8 cellular contexts compared by ENCODE assay signal in genomic region chr2:202135111-202135874, GRCh38.
A peak's percentile ranks its signal among the peaks of the same experiment; 100 is the strongest.
DNase-seq lines count a peak whose midpoint lies in the region; ATAC-seq and TF ChIP-seq lines count a peak whose summit lies in the region.
"Had no signal": no experiment of that assay in that cellular context is flagged by ENCODE, and none has a peak within 500 bp of the region (broad histone marks: within the 10 kb centered on the region; RNA-seq: fewer than 3 reads in every experiment).

No MANE protein-coding gene starts in this region.

- no peak overlapping the region for H3K27ac ChIP-seq in PC-9
- H3K27ac ChIP-seq in muscle layer of duodenum (ENCODE audit: low read length): peak overlapping the region; percentile 24

- H3F3A ChIP-seq in PC-9 (ENCODE audit: insufficient read depth, low read depth): peaks cover 11% of the 10 kb centered on the region; the same call in 1 of the 2 replicates

- no peaks in the 10 kb centered on the region for H3K79me2 ChIP-seq in PC-9 (ENCODE audit: low read depth)

- BruUV-seq in PC-9 (replicated peaks; lab: Mats Ljungman, UMichigan): no TSS peak

- intact Hi-C loops in PC-9 (cut with micrococcal nuclease; ENCODE audit: unreplicated experiment): no loop called here

- CTCF ChIA-PET in PC-9 (lab: Charles Lee): no interaction called here

- H3K4me2 ChIP-seq in PC-9: 0 out of 2 replicates have a peak overlapping the region, but pooled peaks have one; percentile 9

- POLR2A ChIA-PET in PC-9 (lab: Charles Lee; ENCODE audit: unreplicated experiment): no interaction called here

- no peaks in the 10 kb centered on the region for H4K20me1 ChIP-seq in PC-9 (ENCODE audit: insufficient read depth)

- H3K9me2 ChIP-seq in PC-9 (ENCODE audit: insufficient read depth): no peaks in the 10 kb centered on the region

- ATAC-seq in HG03571 (IDR thresholded peaks at IDR 0.05; ENCODE audit: unreplicated experiment) (no peak), HG03108 (IDR thresholded peaks at IDR 0.05; ENCODE audit: unreplicated experiment) (no peak)

- H3K9me3 ChIP-seq in PC-9 (ENCODE audit: insufficient read depth, low read depth) (no peaks in the 10 kb centered on the region), muscle layer of duodenum (ENCODE audit: control insufficient read depth in 1 of 2, low read length in 2 of 2) (no peaks in the 10 kb centered on the region)

- H3K27me3 ChIP-seq in PC-9 (ENCODE audit: insufficient read depth, low read depth): no peaks in the 10 kb centered on the region
- no peaks in the 10 kb centered on the region for H3K27me3 ChIP-seq in muscle layer of duodenum (ENCODE audit: low read depth, low read length)

- H2AFZ ChIP-seq in PC-9: no peak overlapping the region

- DNase-seq in PC-9 (peak in 1 of 2 experiments; percentile 79), fibroblast of peridontal ligament (ENCODE audit: extremely low read depth) (peak; percentile 100), foreskin melanocyte (no peak)
- no peak for DNase-seq in activated CD4-positive, CD25-positive, alpha-beta regulatory T cell treated with anti-CD3 and anti-CD28 coated beads, Interleukin-2, amount 50 U/mL, for 72 hours
- DNase-seq: NCI-H187 had no signal

- TF ChIP-seq CTCF in PC-9 (conservative IDR thresholded peaks at IDR 0.05): no peak

- peaks cover 9% of the 10 kb centered on the region; the same call in 1 of the 2 replicates for H3K4me1 ChIP-seq in PC-9 (replicated peaks; ENCODE audit: insufficient read depth)
- H3K4me1 ChIP-seq in muscle layer of duodenum (ENCODE audit: control insufficient read depth in 1 of 2, insufficient read depth in 2 of 2, low read length in 2 of 2): peaks cover 3 to 27% of the 10 kb centered on the region in 2 donors

- H3K36me3 ChIP-seq in PC-9 (ENCODE audit: low read depth): no peaks in the 10 kb centered on the region
- no peaks in the 10 kb centered on the region for H3K36me3 ChIP-seq in muscle layer of duodenum (ENCODE audit: control insufficient read depth in 1 of 2, insufficient read depth in 2 of 2, low read length in 2 of 2)

- H3K4me3 ChIP-seq in PC-9 (no peak overlapping the region), muscle layer of duodenum (ENCODE audit: low read depth in 1 of 2, low read length in 2 of 2) (no peak overlapping the region)
